1 cellular context compared by ENCODE assay signal in the genomic region with DNA sequence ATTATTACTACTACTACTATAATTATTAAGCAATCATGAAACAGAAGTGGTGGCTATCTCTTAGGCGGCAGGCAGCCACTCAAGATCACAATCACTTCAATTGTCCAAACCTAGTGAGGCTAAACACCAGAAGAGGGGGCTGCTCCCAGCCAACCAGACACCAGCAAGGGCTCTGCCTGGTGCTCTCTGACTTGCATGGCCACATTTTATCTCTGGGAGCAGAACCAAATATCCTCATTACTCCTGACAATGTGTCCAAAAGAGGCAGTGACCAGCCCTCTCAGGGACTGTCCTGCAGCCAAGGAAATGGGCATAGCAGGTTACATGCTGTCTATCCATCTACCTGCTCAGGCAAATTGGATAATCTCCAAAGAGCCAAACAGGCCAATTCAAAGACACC.
TF ChIP-seq lines count a peak whose summit lies in the region.

No MANE protein-coding gene starts in this region.

TF ChIP-seq in GM23338, 12 proteins besides CTCF, POLR2A, EP300 and RAD21 (continued from another document):
- TF ChIP-seq ZNF462 (CRISPR knock-in tag; IDR thresholded peaks at IDR 0.05): no peak
- TF ChIP-seq JUNB (IDR thresholded peaks at IDR 0.05; ENCODE audit: unreplicated experiment): no peak
- no peak for TF ChIP-seq ZNF331 (CRISPR knock-in tag; IDR thresholded peaks at IDR 0.05; ENCODE audit: low read depth)
- no peak for TF ChIP-seq ZNF114 (CRISPR knock-in tag; IDR thresholded peaks at IDR 0.05)
- no peak for TF ChIP-seq ETS1 (IDR thresholded peaks at IDR 0.05)
- no peak for TF ChIP-seq CREB1 (CRISPR knock-in tag; IDR thresholded peaks at IDR 0.05; ENCODE audit: low read depth)
